1 cellular context compared by ENCODE assay signal in the genomic region with DNA sequence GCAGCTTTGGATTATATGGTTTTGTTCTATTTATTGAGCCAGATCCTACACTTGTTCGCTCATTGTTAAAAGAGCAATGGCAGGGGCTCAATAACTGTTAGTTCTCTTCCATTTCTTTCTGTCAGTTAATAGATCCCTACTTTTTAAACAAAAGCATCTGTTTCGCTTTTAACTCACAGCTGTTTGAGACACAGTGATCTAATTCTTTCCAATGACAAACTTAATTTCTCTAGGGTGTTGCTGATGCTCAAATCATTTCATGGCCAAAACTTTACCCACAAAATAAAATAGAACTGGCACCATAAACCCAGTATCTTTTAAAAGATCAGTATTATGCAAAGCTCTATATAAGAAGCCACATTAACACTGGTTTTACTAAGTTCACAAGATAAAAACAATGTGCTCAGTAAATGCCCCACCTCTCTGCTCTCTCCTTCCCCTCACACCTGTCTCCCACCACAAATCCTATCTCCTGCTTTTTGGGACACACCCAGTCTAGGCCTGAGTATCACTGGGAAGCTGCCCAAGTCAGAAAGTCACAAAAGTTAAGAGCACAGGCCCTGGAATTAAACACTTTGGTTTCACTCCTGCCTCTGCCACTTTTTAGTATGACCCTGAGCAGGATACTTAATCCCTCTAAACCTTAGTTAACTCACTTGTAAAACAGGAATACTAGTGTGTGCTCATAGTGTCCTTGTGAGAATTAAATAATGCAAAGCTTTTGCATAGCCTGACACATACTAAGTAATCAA.
TF ChIP-seq lines count a peak whose summit lies in the region.

No MANE protein-coding gene starts in this region.

TF ChIP-seq in HepG2, 621 proteins besides CTCF, POLR2A, EP300 and RAD21:
- TF ChIP-seq ZMYM2 (CRISPR knock-in tag; IDR thresholded peaks at IDR 0.05) (no peak), ZNF24 (IDR thresholded peaks at IDR 0.05) (no peak)
- TF ChIP-seq, protein P1, sequence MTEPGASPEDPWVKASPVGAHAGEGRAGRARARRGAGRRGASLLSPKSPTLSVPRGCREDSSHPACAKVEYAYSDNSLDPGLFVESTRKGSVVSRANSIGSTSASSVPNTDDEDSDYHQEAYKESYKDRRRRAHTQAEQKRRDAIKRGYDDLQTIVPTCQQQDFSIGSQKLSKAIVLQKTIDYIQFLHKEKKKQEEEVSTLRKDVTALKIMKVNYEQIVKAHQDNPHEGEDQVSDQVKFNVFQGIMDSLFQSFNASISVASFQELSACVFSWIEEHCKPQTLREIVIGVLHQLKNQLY (CRISPR knock-in tag; IDR thresholded peaks at IDR 0.05) = no peak
- TF ChIP-seq, protein P2, sequence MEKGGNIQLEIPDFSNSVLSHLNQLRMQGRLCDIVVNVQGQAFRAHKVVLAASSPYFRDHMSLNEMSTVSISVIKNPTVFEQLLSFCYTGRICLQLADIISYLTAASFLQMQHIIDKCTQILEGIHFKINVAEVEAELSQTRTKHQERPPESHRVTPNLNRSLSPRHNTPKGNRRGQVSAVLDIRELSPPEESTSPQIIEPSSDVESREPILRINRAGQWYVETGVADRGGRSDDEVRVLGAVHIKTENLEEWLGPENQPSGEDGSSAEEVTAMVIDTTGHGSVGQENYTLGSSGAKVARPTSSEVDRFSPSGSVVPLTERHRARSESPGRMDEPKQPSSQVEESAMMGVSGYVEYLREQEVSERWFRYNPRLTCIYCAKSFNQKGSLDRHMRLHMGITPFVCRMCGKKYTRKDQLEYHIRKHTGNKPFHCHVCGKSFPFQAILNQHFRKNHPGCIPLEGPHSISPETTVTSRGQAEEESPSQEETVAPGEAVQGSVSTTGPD (CRISPR knock-in tag; IDR thresholded peaks at IDR 0.05) = no peak
- TF ChIP-seq, protein P3, sequence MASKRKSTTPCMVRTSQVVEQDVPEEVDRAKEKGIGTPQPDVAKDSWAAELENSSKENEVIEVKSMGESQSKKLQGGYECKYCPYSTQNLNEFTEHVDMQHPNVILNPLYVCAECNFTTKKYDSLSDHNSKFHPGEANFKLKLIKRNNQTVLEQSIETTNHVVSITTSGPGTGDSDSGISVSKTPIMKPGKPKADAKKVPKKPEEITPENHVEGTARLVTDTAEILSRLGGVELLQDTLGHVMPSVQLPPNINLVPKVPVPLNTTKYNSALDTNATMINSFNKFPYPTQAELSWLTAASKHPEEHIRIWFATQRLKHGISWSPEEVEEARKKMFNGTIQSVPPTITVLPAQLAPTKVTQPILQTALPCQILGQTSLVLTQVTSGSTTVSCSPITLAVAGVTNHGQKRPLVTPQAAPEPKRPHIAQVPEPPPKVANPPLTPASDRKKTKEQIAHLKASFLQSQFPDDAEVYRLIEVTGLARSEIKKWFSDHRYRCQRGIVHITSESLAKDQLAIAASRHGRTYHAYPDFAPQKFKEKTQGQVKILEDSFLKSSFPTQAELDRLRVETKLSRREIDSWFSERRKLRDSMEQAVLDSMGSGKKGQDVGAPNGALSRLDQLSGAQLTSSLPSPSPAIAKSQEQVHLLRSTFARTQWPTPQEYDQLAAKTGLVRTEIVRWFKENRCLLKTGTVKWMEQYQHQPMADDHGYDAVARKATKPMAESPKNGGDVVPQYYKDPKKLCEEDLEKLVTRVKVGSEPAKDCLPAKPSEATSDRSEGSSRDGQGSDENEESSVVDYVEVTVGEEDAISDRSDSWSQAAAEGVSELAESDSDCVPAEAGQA (IDR thresholded peaks at IDR 0.05; ENCODE audit: low read depth) = no peak
- TF ChIP-seq, protein P3 (CRISPR knock-in tag; IDR thresholded peaks at IDR 0.05; ENCODE audit: borderline replicate concordance) = no peak
